1 cellular context compared by ENCODE assay signal in genomic region chr12:62466596-62467411, GRCh38.
TF ChIP-seq lines count a peak whose summit lies in the region.

MON2 (plus strand) TSS chr12:62466826; CDS start chr12:62467208, 382 bp downstream.

TF ChIP-seq in K562, 482 proteins besides CTCF, POLR2A, EP300 and RAD21 (continued from another document and continues in another):
- no peak for TF ChIP-seq CHCHD3 (CRISPR knock-in tag; IDR thresholded peaks at IDR 0.05)
- TF ChIP-seq, protein P1, sequence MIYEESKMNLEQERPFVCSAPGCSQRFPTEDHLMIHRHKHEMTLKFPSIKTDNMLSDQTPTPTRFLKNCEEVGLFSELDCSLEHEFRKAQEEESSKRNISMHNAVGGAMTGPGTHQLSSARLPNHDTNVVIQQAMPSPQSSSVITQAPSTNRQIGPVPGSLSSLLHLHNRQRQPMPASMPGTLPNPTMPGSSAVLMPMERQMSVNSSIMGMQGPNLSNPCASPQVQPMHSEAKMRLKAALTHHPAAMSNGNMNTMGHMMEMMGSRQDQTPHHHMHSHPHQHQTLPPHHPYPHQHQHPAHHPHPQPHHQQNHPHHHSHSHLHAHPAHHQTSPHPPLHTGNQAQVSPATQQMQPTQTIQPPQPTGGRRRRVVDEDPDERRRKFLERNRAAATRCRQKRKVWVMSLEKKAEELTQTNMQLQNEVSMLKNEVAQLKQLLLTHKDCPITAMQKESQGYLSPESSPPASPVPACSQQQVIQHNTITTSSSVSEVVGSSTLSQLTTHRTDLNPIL (CRISPR knock-in tag; IDR thresholded peaks at IDR 0.05) = no peak
- TF ChIP-seq HIVEP1 (CRISPR knock-in tag; IDR thresholded peaks at IDR 0.05) = no peak
- TF ChIP-seq CREM (IDR thresholded peaks at IDR 0.05; ENCODE audit: low read depth) = peak; percentile 92
- TF ChIP-seq XRCC4 (IDR thresholded peaks at IDR 0.05; ENCODE audit: extremely low read depth, insufficient read depth, insufficient read length) = no peak
- TF ChIP-seq, protein P2, sequence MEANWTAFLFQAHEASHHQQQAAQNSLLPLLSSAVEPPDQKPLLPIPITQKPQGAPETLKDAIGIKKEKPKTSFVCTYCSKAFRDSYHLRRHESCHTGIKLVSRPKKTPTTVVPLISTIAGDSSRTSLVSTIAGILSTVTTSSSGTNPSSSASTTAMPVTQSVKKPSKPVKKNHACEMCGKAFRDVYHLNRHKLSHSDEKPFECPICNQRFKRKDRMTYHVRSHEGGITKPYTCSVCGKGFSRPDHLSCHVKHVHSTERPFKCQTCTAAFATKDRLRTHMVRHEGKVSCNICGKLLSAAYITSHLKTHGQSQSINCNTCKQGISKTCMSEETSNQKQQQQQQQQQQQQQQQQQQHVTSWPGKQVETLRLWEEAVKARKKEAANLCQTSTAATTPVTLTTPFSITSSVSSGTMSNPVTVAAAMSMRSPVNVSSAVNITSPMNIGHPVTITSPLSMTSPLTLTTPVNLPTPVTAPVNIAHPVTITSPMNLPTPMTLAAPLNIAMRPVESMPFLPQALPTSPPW (CRISPR knock-in tag; IDR thresholded peaks at IDR 0.05) = peak; percentile 86
- TF ChIP-seq ZNF830 (CRISPR knock-in tag; IDR thresholded peaks at IDR 0.05) = peak; percentile 73; the same call in 1 of the 2 replicates
- TF ChIP-seq NFRKB (IDR thresholded peaks at IDR 0.05; ENCODE audit: low read depth) = peak; percentile 58; the same call in 1 of the 2 replicates
- peak; percentile 68 to 71; a peak in 3 of 4 replicates for TF ChIP-seq NRF1 (conservative IDR thresholded peaks at IDR 0.05 in 1 of 2, IDR thresholded peaks at IDR 0.05 in 1 of 2)
- no peak for TF ChIP-seq ZNF280A (IDR thresholded peaks at IDR 0.05; ENCODE audit: low read depth, partially characterized antibody)
- peak; percentile 80; the same call in 1 of the 2 replicates for TF ChIP-seq ETV5 (CRISPR knock-in tag; IDR thresholded peaks at IDR 0.05; ENCODE audit: low read depth)
- TF ChIP-seq, protein P3, sequence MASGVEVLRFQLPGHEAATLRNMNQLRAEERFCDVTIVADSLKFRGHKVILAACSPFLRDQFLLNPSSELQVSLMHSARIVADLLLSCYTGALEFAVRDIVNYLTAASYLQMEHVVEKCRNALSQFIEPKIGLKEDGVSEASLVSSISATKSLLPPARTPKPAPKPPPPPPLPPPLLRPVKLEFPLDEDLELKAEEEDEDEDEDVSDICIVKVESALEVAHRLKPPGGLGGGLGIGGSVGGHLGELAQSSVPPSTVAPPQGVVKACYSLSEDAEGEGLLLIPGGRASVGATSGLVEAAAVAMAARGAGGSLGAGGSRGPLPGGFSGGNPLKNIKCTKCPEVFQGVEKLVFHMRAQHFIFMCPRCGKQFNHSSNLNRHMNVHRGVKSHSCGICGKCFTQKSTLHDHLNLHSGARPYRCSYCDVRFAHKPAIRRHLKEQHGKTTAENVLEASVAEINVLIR (CRISPR knock-in tag; IDR thresholded peaks at IDR 0.05) = peak; percentile 59
- no peak for TF ChIP-seq ZNF717 (CRISPR knock-in tag; IDR thresholded peaks at IDR 0.05)
- TF ChIP-seq RBM17 (IDR thresholded peaks at IDR 0.05; ENCODE audit: borderline replicate concordance, low read depth, low read length) = no peak
- peak; percentile 69 for TF ChIP-seq TFAP4 (CRISPR knock-in tag; IDR thresholded peaks at IDR 0.05; ENCODE audit: borderline replicate concordance)
- no peak for TF ChIP-seq ZBED1 (IDR thresholded peaks at IDR 0.05)
- TF ChIP-seq, protein P4, sequence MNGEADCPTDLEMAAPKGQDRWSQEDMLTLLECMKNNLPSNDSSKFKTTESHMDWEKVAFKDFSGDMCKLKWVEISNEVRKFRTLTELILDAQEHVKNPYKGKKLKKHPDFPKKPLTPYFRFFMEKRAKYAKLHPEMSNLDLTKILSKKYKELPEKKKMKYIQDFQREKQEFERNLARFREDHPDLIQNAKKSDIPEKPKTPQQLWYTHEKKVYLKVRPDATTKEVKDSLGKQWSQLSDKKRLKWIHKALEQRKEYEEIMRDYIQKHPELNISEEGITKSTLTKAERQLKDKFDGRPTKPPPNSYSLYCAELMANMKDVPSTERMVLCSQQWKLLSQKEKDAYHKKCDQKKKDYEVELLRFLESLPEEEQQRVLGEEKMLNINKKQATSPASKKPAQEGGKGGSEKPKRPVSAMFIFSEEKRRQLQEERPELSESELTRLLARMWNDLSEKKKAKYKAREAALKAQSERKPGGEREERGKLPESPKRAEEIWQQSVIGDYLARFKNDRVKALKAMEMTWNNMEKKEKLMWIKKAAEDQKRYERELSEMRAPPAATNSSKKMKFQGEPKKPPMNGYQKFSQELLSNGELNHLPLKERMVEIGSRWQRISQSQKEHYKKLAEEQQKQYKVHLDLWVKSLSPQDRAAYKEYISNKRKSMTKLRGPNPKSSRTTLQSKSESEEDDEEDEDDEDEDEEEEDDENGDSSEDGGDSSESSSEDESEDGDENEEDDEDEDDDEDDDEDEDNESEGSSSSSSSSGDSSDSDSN (IDR thresholded peaks at IDR 0.05; ENCODE audit: borderline replicate concordance in 1 of 2, low read depth in 2 of 2, low read length in 2 of 2) = peak; percentile 39 to 61; a peak in 2 of 4 replicates
- TF ChIP-seq FOXM1 (IDR thresholded peaks at IDR 0.05; ENCODE audit: low read depth) = no peak
- peak; percentile 92 for TF ChIP-seq FOXM1 (CRISPR knock-in tag; IDR thresholded peaks at IDR 0.05; ENCODE audit: low read depth)
- TF ChIP-seq, protein P5, sequence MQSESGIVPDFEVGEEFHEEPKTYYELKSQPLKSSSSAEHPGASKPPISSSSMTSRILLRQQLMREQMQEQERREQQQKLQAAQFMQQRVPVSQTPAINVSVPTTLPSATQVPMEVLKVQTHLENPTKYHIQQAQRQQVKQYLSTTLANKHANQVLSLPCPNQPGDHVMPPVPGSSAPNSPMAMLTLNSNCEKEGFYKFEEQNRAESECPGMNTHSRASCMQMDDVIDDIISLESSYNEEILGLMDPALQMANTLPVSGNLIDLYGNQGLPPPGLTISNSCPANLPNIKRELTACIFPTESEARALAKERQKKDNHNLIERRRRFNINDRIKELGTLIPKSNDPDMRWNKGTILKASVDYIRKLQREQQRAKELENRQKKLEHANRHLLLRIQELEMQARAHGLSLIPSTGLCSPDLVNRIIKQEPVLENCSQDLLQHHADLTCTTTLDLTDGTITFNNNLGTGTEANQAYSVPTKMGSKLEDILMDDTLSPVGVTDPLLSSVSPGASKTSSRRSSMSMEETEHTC (IDR thresholded peaks at IDR 0.05) = no peak
- TF ChIP-seq POLR2G (IDR thresholded peaks at IDR 0.05; ENCODE audit: low read depth, low read length) = peak; percentile 99
- TF ChIP-seq, protein P6, sequence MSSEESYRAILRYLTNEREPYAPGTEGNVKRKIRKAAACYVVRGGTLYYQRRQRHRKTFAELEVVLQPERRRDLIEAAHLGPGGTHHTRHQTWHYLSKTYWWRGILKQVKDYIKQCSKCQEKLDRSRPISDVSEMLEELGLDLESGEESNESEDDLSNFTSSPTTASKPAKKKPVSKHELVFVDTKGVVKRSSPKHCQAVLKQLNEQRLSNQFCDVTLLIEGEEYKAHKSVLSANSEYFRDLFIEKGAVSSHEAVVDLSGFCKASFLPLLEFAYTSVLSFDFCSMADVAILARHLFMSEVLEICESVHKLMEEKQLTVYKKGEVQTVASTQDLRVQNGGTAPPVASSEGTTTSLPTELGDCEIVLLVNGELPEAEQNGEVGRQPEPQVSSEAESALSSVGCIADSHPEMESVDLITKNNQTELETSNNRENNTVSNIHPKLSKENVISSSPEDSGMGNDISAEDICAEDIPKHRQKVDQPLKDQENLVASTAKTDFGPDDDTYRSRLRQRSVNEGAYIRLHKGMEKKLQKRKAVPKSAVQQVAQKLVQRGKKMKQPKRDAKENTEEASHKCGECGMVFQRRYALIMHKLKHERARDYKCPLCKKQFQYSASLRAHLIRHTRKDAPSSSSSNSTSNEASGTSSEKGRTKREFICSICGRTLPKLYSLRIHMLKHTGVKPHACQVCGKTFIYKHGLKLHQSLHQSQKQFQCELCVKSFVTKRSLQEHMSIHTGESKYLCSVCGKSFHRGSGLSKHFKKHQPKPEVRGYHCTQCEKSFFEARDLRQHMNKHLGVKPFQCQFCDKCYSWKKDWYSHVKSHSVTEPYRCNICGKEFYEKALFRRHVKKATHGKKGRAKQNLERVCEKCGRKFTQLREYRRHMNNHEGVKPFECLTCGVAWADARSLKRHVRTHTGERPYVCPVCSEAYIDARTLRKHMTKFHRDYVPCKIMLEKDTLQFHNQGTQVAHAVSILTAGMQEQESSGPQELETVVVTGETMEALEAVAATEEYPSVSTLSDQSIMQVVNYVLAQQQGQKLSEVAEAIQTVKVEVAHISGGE (CRISPR knock-in tag; IDR thresholded peaks at IDR 0.05) = peak in 1 of 3 experiments; percentile 33; a peak in 2 of 6 replicates
- no peak for TF ChIP-seq KLF1 (tag; IDR thresholded peaks at IDR 0.05)
- TF ChIP-seq NR2C2 (CRISPR knock-in tag; IDR thresholded peaks at IDR 0.05) = no peak
- TF ChIP-seq NR2C2 (tag; IDR thresholded peaks at IDR 0.05) = peak; percentile 75
- TF ChIP-seq, protein P7, sequence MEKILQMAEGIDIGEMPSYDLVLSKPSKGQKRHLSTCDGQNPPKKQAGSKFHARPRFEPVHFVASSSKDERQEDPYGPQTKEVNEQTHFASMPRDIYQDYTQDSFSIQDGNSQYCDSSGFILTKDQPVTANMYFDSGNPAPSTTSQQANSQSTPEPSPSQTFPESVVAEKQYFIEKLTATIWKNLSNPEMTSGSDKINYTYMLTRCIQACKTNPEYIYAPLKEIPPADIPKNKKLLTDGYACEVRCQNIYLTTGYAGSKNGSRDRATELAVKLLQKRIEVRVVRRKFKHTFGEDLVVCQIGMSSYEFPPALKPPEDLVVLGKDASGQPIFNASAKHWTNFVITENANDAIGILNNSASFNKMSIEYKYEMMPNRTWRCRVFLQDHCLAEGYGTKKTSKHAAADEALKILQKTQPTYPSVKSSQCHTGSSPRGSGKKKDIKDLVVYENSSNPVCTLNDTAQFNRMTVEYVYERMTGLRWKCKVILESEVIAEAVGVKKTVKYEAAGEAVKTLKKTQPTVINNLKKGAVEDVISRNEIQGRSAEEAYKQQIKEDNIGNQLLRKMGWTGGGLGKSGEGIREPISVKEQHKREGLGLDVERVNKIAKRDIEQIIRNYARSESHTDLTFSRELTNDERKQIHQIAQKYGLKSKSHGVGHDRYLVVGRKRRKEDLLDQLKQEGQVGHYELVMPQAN (IDR thresholded peaks at IDR 0.05; ENCODE audit: borderline replicate concordance) = peak; percentile 60; the same call in 1 of the 2 replicates
- TF ChIP-seq CBFB (CRISPR knock-in tag; IDR thresholded peaks at IDR 0.05) = peak; percentile 61; the same call in 1 of the 2 replicates
- no peak for TF ChIP-seq THRAP3 (IDR thresholded peaks at IDR 0.05; ENCODE audit: borderline replicate concordance)
- TF ChIP-seq FUS (optimal IDR thresholded peaks at IDR 0.05; ENCODE audit: low read depth, low read length) = no peak
- TF ChIP-seq MBD2 (IDR thresholded peaks at IDR 0.05; ENCODE audit: borderline replicate concordance, low read depth) = peak; percentile 81; the same call in 1 of the 2 replicates
- peak; percentile 82 for TF ChIP-seq SIN3B (IDR thresholded peaks at IDR 0.05; ENCODE audit: low read depth)
- peak; percentile 73 for TF ChIP-seq PHF20 (IDR thresholded peaks at IDR 0.05; ENCODE audit: partially characterized antibody)
- TF ChIP-seq SRF (CRISPR knock-in tag; IDR thresholded peaks at IDR 0.05) = peak in 1 of 2 experiments; percentile 30; a peak in 1 of 4 replicates
- TF ChIP-seq MYC (IDR thresholded peaks at IDR 0.05; ENCODE audit: low read depth, low read length) = peak; percentile 61; the same call in 1 of the 2 replicates
- no peak for TF ChIP-seq MYC (CRISPR knock-in tag; IDR thresholded peaks at IDR 0.05; ENCODE audit: borderline replicate concordance, low read depth)
- peak; percentile 82 for TF ChIP-seq BRD4 (IDR thresholded peaks at IDR 0.05)
- no peak for TF ChIP-seq ZNF212 (CRISPR knock-in tag; IDR thresholded peaks at IDR 0.05)
- no peak for TF ChIP-seq TFE3 (CRISPR knock-in tag; IDR thresholded peaks at IDR 0.05)
- TF ChIP-seq, protein P8, sequence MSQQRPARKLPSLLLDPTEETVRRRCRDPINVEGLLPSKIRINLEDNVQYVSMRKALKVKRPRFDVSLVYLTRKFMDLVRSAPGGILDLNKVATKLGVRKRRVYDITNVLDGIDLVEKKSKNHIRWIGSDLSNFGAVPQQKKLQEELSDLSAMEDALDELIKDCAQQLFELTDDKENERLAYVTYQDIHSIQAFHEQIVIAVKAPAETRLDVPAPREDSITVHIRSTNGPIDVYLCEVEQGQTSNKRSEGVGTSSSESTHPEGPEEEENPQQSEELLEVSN (IDR thresholded peaks at IDR 0.05; ENCODE audit: borderline replicate concordance in 1 of 2, extremely low read depth in 1 of 2, insufficient read depth in 1 of 2, insufficient read length in 1 of 2, low read depth in 1 of 2, low read length in 1 of 2, poor library complexity in 1 of 2, severe bottlenecking in 1 of 2) = peak; percentile 55 to 96
